35 cellular contexts compared by ENCODE assay signal in the genomic region with DNA sequence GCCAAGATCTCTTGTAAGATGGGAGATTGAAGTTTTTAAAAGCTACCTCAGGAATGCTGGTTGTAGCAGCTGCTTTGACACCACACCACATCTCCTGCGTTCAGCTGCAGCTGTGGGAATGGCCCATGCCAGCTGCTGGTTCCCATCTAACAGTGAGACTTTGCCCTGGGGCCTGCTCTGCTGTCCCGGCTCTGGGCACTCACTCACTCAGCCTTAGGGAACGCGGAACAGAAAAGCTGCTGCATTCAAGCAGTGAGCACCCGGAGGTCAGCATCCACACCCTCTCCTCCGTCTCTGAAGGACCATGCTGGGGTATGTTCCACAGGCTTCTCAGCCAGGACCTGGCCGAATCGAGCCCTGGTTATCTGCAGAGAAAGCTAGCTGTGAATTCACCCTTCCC.
A peak's percentile ranks its signal among the peaks of the same experiment; 100 is the strongest.
DNase-seq lines count a peak whose midpoint lies in the region; ATAC-seq and TF ChIP-seq lines count a peak whose summit lies in the region.
"Had no signal": no experiment of that assay in that cellular context is flagged by ENCODE, and none has a peak within 500 bp of the region (broad histone marks: within the 10 kb centered on the region; RNA-seq: fewer than 3 reads in every experiment).

No MANE protein-coding gene starts in this region.

- no peaks in the 10 kb centered on the region for H3K4me1 ChIP-seq in SK-N-SH (ENCODE audit: control insufficient read depth in 1 of 2, insufficient read depth in 2 of 2, low read depth in 1 of 2, low read length in 1 of 2)
- H3K4me1 ChIP-seq: body of pancreas, upper lobe of left lung had no signal

- TF ChIP-seq RAD21 in SK-N-SH (IDR thresholded peaks at IDR 0.05; ENCODE audit: low read length) = no peak

- no peak overlapping the region for H3K27ac ChIP-seq in SK-N-SH (ENCODE audit: low read depth in 2 of 2, low read length in 1 of 2)
- H3K27ac ChIP-seq in coronary artery = no peak overlapping the region
- H3K27ac ChIP-seq: 22Rv1, body of pancreas, neutrophil, upper lobe of left lung, VCaP had no signal

- no peaks in the 10 kb centered on the region for H3K36me3 Mint-ChIP-seq in stimulated activated memory B cell treated with anti-CD40 and anti-IgM and Interleukin-4, amounts not matched to agents 10 μg/mL and 1 μg/mL and 100 μg/mL, for 72 hours
- H3K36me3 Mint-ChIP-seq: CD4-positive, CD25-positive, alpha-beta regulatory T cell; immature natural killer cell had no signal

- no peak overlapping the region for H3K27ac Mint-ChIP-seq in stimulated activated memory B cell treated with anti-CD40 and anti-IgM and Interleukin-4, amounts not matched to agents 10 μg/mL and 1 μg/mL and 100 μg/mL, for 72 hours
- H3K27ac Mint-ChIP-seq: activated CD4-positive, alpha-beta T cell treated with anti-CD3 and anti-CD28 coated beads for 36 hours; activated CD8-positive, alpha-beta T cell treated with anti-CD3 and anti-CD28 coated beads, Interleukin-2, amount 10 ng/mL, durations not matched to agents 7 days and 5 days; activated naive CD4-positive, alpha-beta T cell treated with anti-CD3 and anti-CD28 coated beads for 36 hours; CD4-positive, CD25-positive, alpha-beta regulatory T cell; immature natural killer cell; progenitor cell of endocrine pancreas had no signal

- TF ChIP-seq CTCF in SK-N-SH (IDR thresholded peaks at IDR 0.05) (no peak), coronary artery (IDR thresholded peaks at IDR 0.05) (no peak)

- TF ChIP-seq EP300 in SK-N-SH (IDR thresholded peaks at IDR 0.05; ENCODE audit: borderline replicate concordance in 1 of 2, low read depth in 1 of 2, low read length in 1 of 2) = no peak

- H3K4me3 ChIP-seq in SK-N-SH (ENCODE audit: low read depth in 2 of 2, low read length in 1 of 2) (no peak overlapping the region), coronary artery (no peak overlapping the region)
- H3K4me3 ChIP-seq: body of pancreas, GM12878, upper lobe of left lung had no signal

- H3K9me3 ChIP-seq in SK-N-SH = no peaks in the 10 kb centered on the region
- H3K9me3 ChIP-seq: body of pancreas, neutrophil, upper lobe of left lung had no signal

- no peak overlapping the region for H3K9ac ChIP-seq in SK-N-SH

- H2AFZ ChIP-seq in SK-N-SH (ENCODE audit: low read depth) = 0 out of 2 replicates have a peak overlapping the region, but pooled peaks have one; percentile 13

- WGBS in SK-N-SH (ENCODE audit: low lambda C conversion rate) = 0% methylated on average over 2 of the region's 8 CpGs

- DNase-seq in SK-N-SH = no peak
- DNase-seq in coronary artery (ENCODE audit: low spot score) = peak; percentile 55
- peak; percentile 92 for DNase-seq in myocyte (ENCODE audit: low read depth)
- DNase-seq in GM19240 (ENCODE audit: insufficient read length, low spot score) = no peak
- no peak for DNase-seq in DMS53 treated with DMSO at 0.1 percent for 48 hours (lab: John Stamatoyannopoulos, UW; ENCODE audit: unreplicated experiment)
- DNase-seq: activated CD4-positive, alpha-beta T cell treated with anti-CD3 and anti-CD28 coated beads for 36 hours; activated CD8-positive, alpha-beta T cell treated with anti-CD3 and anti-CD28 coated beads, Interleukin-2, amount 10 ng/mL, durations not matched to agents 7 days and 5 days; activated naive CD4-positive, alpha-beta T cell treated with anti-CD3 and anti-CD28 coated beads for 36 hours; CD4-positive, CD25-positive, alpha-beta regulatory T cell; dermis blood vessel endothelial cell; HCEC 1CT; hypothalamus; immature natural killer cell; Karpas-422; MV-4-11; NCI-H1436; NCI-H2081; NCI-H526 treated with DMSO at 0.1 percent for 48 hours; NK-92 treated with Interleukin-12 subunit alpha and Interleukin-12 subunit beta, amount 100 ng/mL, for 24 hours; SIG-M5; stimulated activated CD4-positive, alpha-beta T cell treated with anti-CD3 and anti-CD28 coated beads, Interleukin-15, amount 100 ng/mL, for 24 hours; stimulated activated CD4-positive, alpha-beta T cell treated with anti-CD3 and anti-CD28 coated beads, Interleukin-4, amount 100 ng/mL, for 4 hours; substantia nigra; T1000 had no signal

- no peaks in the 10 kb centered on the region for H3K36me3 ChIP-seq in SK-N-SH (replicated peaks in 1 of 2; ENCODE audit: control insufficient read depth in 1 of 2, insufficient read depth in 2 of 2, low read length in 1 of 2)
- H3K36me3 ChIP-seq: neutrophil, upper lobe of left lung had no signal

- CTCF ChIA-PET in SK-N-SH (lab: Yijun Ruan, JAX) = no interaction called here

- H3K79me2 ChIP-seq in SK-N-SH (ENCODE audit: insufficient read depth) = no peaks in the 10 kb centered on the region

- no peaks in the 10 kb centered on the region for H3F3A ChIP-seq in SK-N-SH (replicated peaks; ENCODE audit: insufficient read depth)

- peaks cover 3% of the 10 kb centered on the region for H3K9me3 Mint-ChIP-seq in stimulated activated memory B cell treated with anti-CD40 and anti-IgM and Interleukin-4, amounts not matched to agents 10 μg/mL and 1 μg/mL and 100 μg/mL, for 72 hours

- H3K4me2 ChIP-seq in SK-N-SH = no peak overlapping the region

- H3K4me3 Mint-ChIP-seq in stimulated activated memory B cell treated with anti-CD40 and anti-IgM and Interleukin-4, amounts not matched to agents 10 μg/mL and 1 μg/mL and 100 μg/mL, for 72 hours = no peak overlapping the region
- H3K4me3 Mint-ChIP-seq: activated CD4-positive, alpha-beta T cell treated with anti-CD3 and anti-CD28 coated beads for 36 hours; activated CD8-positive, alpha-beta T cell treated with anti-CD3 and anti-CD28 coated beads, Interleukin-2, amount 10 ng/mL, durations not matched to agents 7 days and 5 days; activated naive CD4-positive, alpha-beta T cell treated with anti-CD3 and anti-CD28 coated beads for 36 hours; CD4-positive, CD25-positive, alpha-beta regulatory T cell; immature natural killer cell had no signal

- no peaks in the 10 kb centered on the region for H3K4me1 Mint-ChIP-seq in stimulated activated memory B cell treated with anti-CD40 and anti-IgM and Interleukin-4, amounts not matched to agents 10 μg/mL and 1 μg/mL and 100 μg/mL, for 72 hours
- H3K4me1 Mint-ChIP-seq: activated CD4-positive, alpha-beta T cell treated with anti-CD3 and anti-CD28 coated beads for 36 hours; CD4-positive, CD25-positive, alpha-beta regulatory T cell had no signal

- H3K27me3 ChIP-seq in SK-N-SH (ENCODE audit: insufficient read depth) = no peaks in the 10 kb centered on the region
- H3K27me3 ChIP-seq: body of pancreas, neutrophil, upper lobe of left lung had no signal

- H4K20me1 ChIP-seq in SK-N-SH (ENCODE audit: insufficient read depth) = no peaks in the 10 kb centered on the region

- ATAC-seq in SK-N-SH treated with all-trans-retinoic acid at 6 μM for 48 hours = no peak
- ATAC-seq in stimulated activated memory B cell treated with anti-CD40 and anti-IgM and Interleukin-4, amounts not matched to agents 10 μg/mL and 1 μg/mL and 100 μg/mL, for 72 hours = peak; percentile 40
- ATAC-seq in HG03097 (IDR thresholded peaks at IDR 0.05; ENCODE audit: low FRiP score, unreplicated experiment) = no peak
- ATAC-seq: activated CD4-positive, alpha-beta T cell treated with anti-CD3 and anti-CD28 coated beads for 36 hours; activated CD8-positive, alpha-beta T cell treated with anti-CD3 and anti-CD28 coated beads, Interleukin-2, amount 10 ng/mL, durations not matched to agents 7 days and 5 days; body of pancreas; GM12878; sciatic nerve had no signal

- POLR2A ChIA-PET in SK-N-SH (lab: Yijun Ruan, JAX) = no interaction called here

- H3K9me2 ChIP-seq in SK-N-SH = no peaks in the 10 kb centered on the region

- no peaks in the 10 kb centered on the region for H3K27me3 Mint-ChIP-seq in stimulated activated memory B cell treated with anti-CD40 and anti-IgM and Interleukin-4, amounts not matched to agents 10 μg/mL and 1 μg/mL and 100 μg/mL, for 72 hours
- H3K27me3 Mint-ChIP-seq: activated CD4-positive, alpha-beta T cell treated with anti-CD3 and anti-CD28 coated beads for 36 hours; CD4-positive, CD25-positive, alpha-beta regulatory T cell; progenitor cell of endocrine pancreas had no signal

TF ChIP-seq in SK-N-SH, 30 proteins besides CTCF, POLR2A, EP300 and RAD21 (continues in another document):
- TF ChIP-seq RFX5 (IDR thresholded peaks at IDR 0.05; ENCODE audit: low read length) (no peak), SMC3 (IDR thresholded peaks at IDR 0.05; ENCODE audit: low read depth, low read length) (no peak), JUND (IDR thresholded peaks at IDR 0.05) (no peak)
- TF ChIP-seq, protein P1, sequence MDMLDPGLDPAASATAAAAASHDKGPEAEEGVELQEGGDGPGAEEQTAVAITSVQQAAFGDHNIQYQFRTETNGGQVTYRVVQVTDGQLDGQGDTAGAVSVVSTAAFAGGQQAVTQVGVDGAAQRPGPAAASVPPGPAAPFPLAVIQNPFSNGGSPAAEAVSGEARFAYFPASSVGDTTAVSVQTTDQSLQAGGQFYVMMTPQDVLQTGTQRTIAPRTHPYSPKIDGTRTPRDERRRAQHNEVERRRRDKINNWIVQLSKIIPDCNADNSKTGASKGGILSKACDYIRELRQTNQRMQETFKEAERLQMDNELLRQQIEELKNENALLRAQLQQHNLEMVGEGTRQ (IDR thresholded peaks at IDR 0.05; ENCODE audit: borderline replicate concordance, low read depth, low read length) = no peak

TF ChIP-seq in SK-N-SH treated with all-trans-retinoic acid at 6 μM for 48 hours, 23 proteins besides CTCF, POLR2A, EP300 and RAD21 (continues in another document):
- TF ChIP-seq RARB (CRISPR knock-in tag; IDR thresholded peaks at IDR 0.05) = no peak
- no peak for TF ChIP-seq ESRRG (CRISPR knock-in tag; IDR thresholded peaks at IDR 0.05)
- TF ChIP-seq, protein P2, sequence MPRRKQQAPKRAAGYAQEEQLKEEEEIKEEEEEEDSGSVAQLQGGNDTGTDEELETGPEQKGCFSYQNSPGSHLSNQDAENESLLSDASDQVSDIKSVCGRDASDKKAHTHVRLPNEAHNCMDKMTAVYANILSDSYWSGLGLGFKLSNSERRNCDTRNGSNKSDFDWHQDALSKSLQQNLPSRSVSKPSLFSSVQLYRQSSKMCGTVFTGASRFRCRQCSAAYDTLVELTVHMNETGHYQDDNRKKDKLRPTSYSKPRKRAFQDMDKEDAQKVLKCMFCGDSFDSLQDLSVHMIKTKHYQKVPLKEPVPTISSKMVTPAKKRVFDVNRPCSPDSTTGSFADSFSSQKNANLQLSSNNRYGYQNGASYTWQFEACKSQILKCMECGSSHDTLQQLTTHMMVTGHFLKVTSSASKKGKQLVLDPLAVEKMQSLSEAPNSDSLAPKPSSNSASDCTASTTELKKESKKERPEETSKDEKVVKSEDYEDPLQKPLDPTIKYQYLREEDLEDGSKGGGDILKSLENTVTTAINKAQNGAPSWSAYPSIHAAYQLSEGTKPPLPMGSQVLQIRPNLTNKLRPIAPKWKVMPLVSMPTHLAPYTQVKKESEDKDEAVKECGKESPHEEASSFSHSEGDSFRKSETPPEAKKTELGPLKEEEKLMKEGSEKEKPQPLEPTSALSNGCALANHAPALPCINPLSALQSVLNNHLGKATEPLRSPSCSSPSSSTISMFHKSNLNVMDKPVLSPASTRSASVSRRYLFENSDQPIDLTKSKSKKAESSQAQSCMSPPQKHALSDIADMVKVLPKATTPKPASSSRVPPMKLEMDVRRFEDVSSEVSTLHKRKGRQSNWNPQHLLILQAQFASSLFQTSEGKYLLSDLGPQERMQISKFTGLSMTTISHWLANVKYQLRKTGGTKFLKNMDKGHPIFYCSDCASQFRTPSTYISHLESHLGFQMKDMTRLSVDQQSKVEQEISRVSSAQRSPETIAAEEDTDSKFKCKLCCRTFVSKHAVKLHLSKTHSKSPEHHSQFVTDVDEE (CRISPR knock-in tag; IDR thresholded peaks at IDR 0.05) = no peak
- no peak for TF ChIP-seq PPARA (CRISPR knock-in tag; IDR thresholded peaks at IDR 0.05; ENCODE audit: borderline replicate concordance)

Comparison
In these comparisons a context has a peak if more than half of its experiments do, and no peak if none do; other contexts are left out.
1. DNase-seq: peak in coronary artery (single experiment) and myocyte (single experiment); none in SK-N-SH (single experiment), GM19240 (single experiment) and DMS53 treated with DMSO at 0.1 percent for 48 hours (single experiment).